Comparison of ENCODE assay signal across 1 cellular context in genomic region chr1:29230553-29231378, GRCh38.
TF ChIP-seq lines count a peak whose summit lies in the region.

MECR (minus strand) TSS chr1:29230934; CDS start chr1:29230906, 28 bp downstream.

TF ChIP-seq in HepG2, 621 proteins besides CTCF, POLR2A, EP300 and RAD21 (continued from another document and continues in another):
- TF ChIP-seq ZBTB49 (CRISPR knock-in tag; IDR thresholded peaks at IDR 0.05; ENCODE audit: borderline replicate concordance) (no peak), PHF21A (CRISPR knock-in tag; IDR thresholded peaks at IDR 0.05) (no peak), RXRA (CRISPR knock-in tag; IDR thresholded peaks at IDR 0.05) (no peak; the same call in 1 of the 2 replicates), GMEB1 (CRISPR knock-in tag; IDR thresholded peaks at IDR 0.05; ENCODE audit: borderline replicate concordance) (peak; percentile 66; the same call in 1 of the 2 replicates), CEBPB (IDR thresholded peaks at IDR 0.05; ENCODE audit: borderline replicate concordance, low read depth, low read length) (no peak), ZNF281 (CRISPR knock-in tag; IDR thresholded peaks at IDR 0.05; ENCODE audit: borderline replicate concordance) (no peak), MEIS2 (CRISPR knock-in tag; IDR thresholded peaks at IDR 0.05) (peak; percentile 65; the same call in 1 of the 2 replicates), TAF15 (IDR thresholded peaks at IDR 0.05; ENCODE audit: low read depth, low read length, poor library complexity, severe bottlenecking) (peak; percentile 40), KDM5A (IDR thresholded peaks at IDR 0.05; ENCODE audit: borderline replicate concordance, low read length) (peak; percentile 97), STAT5B (CRISPR knock-in tag; IDR thresholded peaks at IDR 0.05) (no peak), SATB2 (CRISPR knock-in tag; IDR thresholded peaks at IDR 0.05) (no peak), ZNF496 (CRISPR knock-in tag; IDR thresholded peaks at IDR 0.05; ENCODE audit: insufficient replicate concordance) (no peak), TIGD3 (CRISPR knock-in tag; IDR thresholded peaks at IDR 0.05; ENCODE audit: borderline replicate concordance) (no peak), ZNF569 (CRISPR knock-in tag; IDR thresholded peaks at IDR 0.05; ENCODE audit: borderline replicate concordance) (no peak), ZNF234 (CRISPR knock-in tag; conservative IDR thresholded peaks at IDR 0.05) (no peak; the same call in 1 of the 2 replicates), MXD3 (CRISPR knock-in tag; IDR thresholded peaks at IDR 0.05) (peak; percentile 77; the same call in 1 of the 2 replicates), ZNF816 (CRISPR knock-in tag; IDR thresholded peaks at IDR 0.05; ENCODE audit: borderline replicate concordance) (no peak), ARID3A (IDR thresholded peaks at IDR 0.05; ENCODE audit: low read depth, low read length) (no peak), ZNF552 (CRISPR knock-in tag; IDR thresholded peaks at IDR 0.05; ENCODE audit: borderline replicate concordance) (no peak; the same call in 1 of the 2 replicates), ZBTB26 (CRISPR knock-in tag; IDR thresholded peaks at IDR 0.05; ENCODE audit: borderline replicate concordance) (no peak), ZNF350 (CRISPR knock-in tag; IDR thresholded peaks at IDR 0.05; ENCODE audit: borderline replicate concordance, low read depth) (peak; percentile 79; the same call in 1 of the 2 replicates), HDAC1 (CRISPR knock-in tag; IDR thresholded peaks at IDR 0.05) (peak; percentile 84), THYN1 (CRISPR knock-in tag; IDR thresholded peaks at IDR 0.05; ENCODE audit: borderline replicate concordance, low read depth) (no peak), ZNF614 (CRISPR knock-in tag; IDR thresholded peaks at IDR 0.05; ENCODE audit: borderline replicate concordance) (0 out of 2 replicates have a peak, but pooled peaks have one; percentile 38), LRRFIP1 (CRISPR knock-in tag; conservative IDR thresholded peaks at IDR 0.05) (no peak), POLR2G (IDR thresholded peaks at IDR 0.05; ENCODE audit: low read depth, low read length) (peak; percentile 88), ETV6 (CRISPR knock-in tag; conservative IDR thresholded peaks at IDR 0.05) (no peak; the same call in 1 of the 2 replicates), MYNN (CRISPR knock-in tag; IDR thresholded peaks at IDR 0.05; ENCODE audit: low read depth) (no peak), HMG20B (CRISPR knock-in tag; conservative IDR thresholded peaks at IDR 0.05) (no peak), ZNF264 (CRISPR knock-in tag; IDR thresholded peaks at IDR 0.05) (no peak), MTA3 (CRISPR knock-in tag; IDR thresholded peaks at IDR 0.05) (no peak), ZNF142 (CRISPR knock-in tag; IDR thresholded peaks at IDR 0.05) (no peak)
